In genomic region chr14:100677152-100677924, GRCh38 we compare ENCODE assay signal across 9 cellular contexts. TPM values are rescaled to one million over a fixed set of nuclear protein-coding genes. Genes with fewer than 3 reads are reported as not detected.
A peak's percentile ranks its signal among the peaks of the same experiment; 100 is the strongest.
DNase-seq lines count a peak whose midpoint lies in the region; ATAC-seq, FAIRE-seq and TF ChIP-seq lines count a peak whose summit lies in the region.
"Had no signal": no experiment of that assay in that cellular context is flagged by ENCODE, and none has a peak within 500 bp of the region (broad histone marks: within the 10 kb centered on the region; RNA-seq: fewer than 3 reads in every experiment).

No MANE protein-coding gene starts in this region.

- no peak for TF ChIP-seq POLR2A in right lobe of liver (IDR thresholded peaks at IDR 0.05)
- no peak for TF ChIP-seq POLR2A in vagina (IDR thresholded peaks at IDR 0.05)

- 54% methylated on average over 6 of the region's 21 CpGs for WGBS in right lobe of liver (ENCODE audit: insufficient coverage, low coverage, low lambda C conversion rate, missing lambda C conversion rate)

- POLR2A ChIA-PET in activated CD8-positive, alpha-beta T cell treated with anti-CD3 and anti-CD28 coated beads for 36 hours (lab: Charles Lee) = no interaction called here

- H3K4me1 ChIP-seq in astrocyte (ENCODE audit: insufficient read depth, low read length) (peaks cover 46% of the 10 kb centered on the region), right lobe of liver (peaks cover 0 to 7% (median 0%) of the 10 kb centered on the region in 4 donors), vagina (peaks cover 57% of the 10 kb centered on the region)

- H3K9me3 ChIP-seq in astrocyte (ENCODE audit: insufficient read depth, low read depth, low read length) (peaks cover 5% of the 10 kb centered on the region), right lobe of liver (no peaks in the 10 kb centered on the region), vagina (no peaks in the 10 kb centered on the region)

- FAIRE-seq in astrocyte (lab: Jason Lieb, UNC) = no peak

- DNase-seq in SIG-M5 treated with dmso at 0.1 percent for 504 hours (lab: John Stamatoyannopoulos, UW; ENCODE audit: unreplicated experiment) = peak; percentile 6
- no peak for DNase-seq in SIG-M5 (lab: John Stamatoyannopoulos, UW)
- DNase-seq in astrocyte (ENCODE audit: low read depth) = no peak
- DNase-seq in right lobe of liver = no peak
- DNase-seq in vagina (ENCODE audit: extremely low spot score in 2 of 2) = no peak
- DNase-seq in GM13976 (ENCODE audit: low spot score) = no peak
- no peak for DNase-seq in stimulated activated CD4-positive, alpha-beta T cell treated with anti-CD3 and anti-CD28 coated beads, Interleukin-4, amount 100 ng/mL, for 24 hours
- DNase-seq in activated CD8-positive, alpha-beta T cell treated with anti-CD3 and anti-CD28 coated beads for 36 hours = no peak

- intact Hi-C loops in right lobe of liver (cut with DNase I) = no loop called here
- intact Hi-C loops in vagina (cut with DNase I) = no loop called here
- intact Hi-C loops in activated CD8-positive, alpha-beta T cell treated with anti-CD3 and anti-CD28 coated beads for 36 hours (cut with micrococcal nuclease) = no loop called here

- no peak overlapping the region for H3K27ac ChIP-seq in astrocyte (ENCODE audit: low read depth, low read length)
- peak overlapping the region; percentile 49 to 67 (median 58) for H3K27ac ChIP-seq in right lobe of liver
- peak overlapping the region; percentile 93 for H3K27ac ChIP-seq in vagina
- H3K27ac ChIP-seq: C4-2B had no signal

- H3K4me2 ChIP-seq in astrocyte (ENCODE audit: low read length) = peak overlapping the region; percentile 12

- peak; percentile 31 to 42 (median 32) for ATAC-seq in right lobe of liver
- no peak for ATAC-seq in activated CD8-positive, alpha-beta T cell treated with anti-CD3 and anti-CD28 coated beads for 36 hours

- in situ Hi-C loops in GM13976 (cut with MboI; ENCODE audit: low sequenced_read_pairs, unreplicated experiment) = no loop called here

- H3K9me3 Mint-ChIP-seq in astrocyte (ENCODE audit: unreplicated experiment) = peaks cover 3% of the 10 kb centered on the region
- H3K9me3 Mint-ChIP-seq in activated CD8-positive, alpha-beta T cell treated with anti-CD3 and anti-CD28 coated beads for 36 hours = no peaks in the 10 kb centered on the region

- no peak overlapping the region for H3K27ac Mint-ChIP-seq in astrocyte (ENCODE audit: unreplicated experiment)
- no peak overlapping the region for H3K27ac Mint-ChIP-seq in activated CD8-positive, alpha-beta T cell treated with anti-CD3 and anti-CD28 coated beads for 36 hours

- CTCF ChIA-PET in activated CD8-positive, alpha-beta T cell treated with anti-CD3 and anti-CD28 coated beads for 36 hours (lab: Charles Lee) = interaction anchor here (2.5 to 2.9 kb wide), 2 partner anchors 14 to 24 kb away, joined by 6 to 9 read pairs; no protein-coding TSS in a partner anchor

- no peak overlapping the region for H3K4me3 ChIP-seq in astrocyte (ENCODE audit: insufficient read depth, low read depth, low read length)
- H3K4me3 ChIP-seq in right lobe of liver = no peak overlapping the region
- no peak overlapping the region for H3K4me3 ChIP-seq in vagina

- no peaks in the 10 kb centered on the region for H4K20me1 ChIP-seq in astrocyte (ENCODE audit: insufficient read depth, low read length)

- peak overlapping the region; percentile 11 for H3K9ac ChIP-seq in astrocyte (ENCODE audit: low read length)

- no peaks in the 10 kb centered on the region for H3K79me2 ChIP-seq in astrocyte (ENCODE audit: insufficient read depth, low read length)

- TF ChIP-seq CTCF in astrocyte (IDR thresholded peaks at IDR 0.05; ENCODE audit: insufficient read depth, low read depth, low read length) (no peak), right lobe of liver (IDR thresholded peaks at IDR 0.05) (no peak), vagina (IDR thresholded peaks at IDR 0.05) (no peak), GM13976 (IDR thresholded peaks at IDR 0.05; ENCODE audit: borderline replicate concordance, control extremely low read depth, extremely low read depth, insufficient read depth, missing control alignments) (no peak)
- no peak for TF ChIP-seq CTCF in activated CD8-positive, alpha-beta T cell treated with anti-CD3 and anti-CD28 coated beads for 36 hours (IDR thresholded peaks at IDR 0.05)

- H3K36me3 Mint-ChIP-seq in astrocyte (ENCODE audit: low read depth, unreplicated experiment) = no peaks in the 10 kb centered on the region
- no peaks in the 10 kb centered on the region for H3K36me3 Mint-ChIP-seq in activated CD8-positive, alpha-beta T cell treated with anti-CD3 and anti-CD28 coated beads for 36 hours (ENCODE audit: low read depth)

- peaks cover 10% of the 10 kb centered on the region for H3K4me1 Mint-ChIP-seq in astrocyte (ENCODE audit: low read depth, unreplicated experiment)
- no peaks in the 10 kb centered on the region for H3K4me1 Mint-ChIP-seq in activated CD8-positive, alpha-beta T cell treated with anti-CD3 and anti-CD28 coated beads for 36 hours (ENCODE audit: low read depth)

- H2AFZ ChIP-seq in astrocyte (ENCODE audit: low read depth, low read length) = no peak overlapping the region

- peaks cover 34% of the 10 kb centered on the region for H3K27me3 Mint-ChIP-seq in astrocyte (ENCODE audit: low read depth, unreplicated experiment)
- peaks cover 21% of the 10 kb centered on the region for H3K27me3 Mint-ChIP-seq in activated CD8-positive, alpha-beta T cell treated with anti-CD3 and anti-CD28 coated beads for 36 hours

- H3K4me3 Mint-ChIP-seq in astrocyte (ENCODE audit: unreplicated experiment) = no peak overlapping the region
- H3K4me3 Mint-ChIP-seq in activated CD8-positive, alpha-beta T cell treated with anti-CD3 and anti-CD28 coated beads for 36 hours = no peak overlapping the region

- peaks cover 10% of the 10 kb centered on the region for H3K27me3 ChIP-seq in astrocyte (ENCODE audit: insufficient read depth, low read length)
- H3K27me3 ChIP-seq in right lobe of liver = no peaks in the 10 kb centered on the region
- H3K27me3 ChIP-seq in vagina = no peaks in the 10 kb centered on the region

- H3K36me3 ChIP-seq in astrocyte (ENCODE audit: insufficient read depth, low read length) (no peaks in the 10 kb centered on the region), right lobe of liver (no peaks in the 10 kb centered on the region), vagina (no peaks in the 10 kb centered on the region)

RNA-seq across cellular contexts. Expression of gene DLK1, which starts 49.4 kb away (rescaled TPM):
- total RNA-seq in astrocyte (1.3 and 2.7 TPM in 2 replicates), right lobe of liver (10 to 100 TPM in 1 of 6 experiments, 1 to 10 TPM in 2, not detected in 3; 1.7 to 13.4 (median 3.8) TPM), vagina (8.6 TPM)
- not detected for total RNA-seq in activated CD8-positive, alpha-beta T cell treated with anti-CD3 and anti-CD28 coated beads for 36 hours
